ENCODE assay signal across 1 cellular context in the genomic region with DNA sequence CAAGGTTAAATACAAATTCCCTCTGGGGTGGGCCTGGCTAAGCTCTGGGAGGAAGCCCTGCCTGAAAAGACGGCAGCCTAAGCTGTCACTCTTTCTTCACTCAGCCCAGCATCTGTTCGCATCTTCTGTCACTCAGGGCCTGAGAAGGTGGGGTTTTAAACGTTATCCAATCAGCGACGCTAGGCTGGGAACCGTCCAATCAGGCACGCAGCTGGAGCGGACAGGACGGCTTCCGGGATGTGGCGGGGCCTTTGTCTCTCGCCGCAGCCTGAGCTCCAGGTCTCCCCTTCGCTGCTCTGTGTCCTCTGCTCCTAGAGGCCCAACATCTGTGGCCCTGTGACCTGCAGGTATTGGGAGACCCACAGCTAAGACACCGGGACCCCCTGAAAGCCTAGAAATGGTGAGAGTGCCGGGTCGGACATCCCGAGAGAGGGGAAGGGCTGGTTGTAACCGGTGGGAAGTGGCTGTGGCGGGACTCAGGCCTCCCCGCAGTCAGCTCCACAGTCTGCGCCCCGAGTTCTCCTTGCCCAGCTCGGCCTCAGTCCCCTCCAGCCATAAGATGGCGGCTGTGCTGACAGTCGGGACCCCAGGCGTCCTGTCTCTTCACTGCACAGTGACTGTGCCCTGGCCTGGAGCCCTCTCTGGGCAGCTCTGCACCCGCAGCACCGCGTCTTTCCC.
TF ChIP-seq lines count a peak whose summit lies in the region.

A gene (plus strand): TSS at position 254 of the 678 bp plus-strand sequence. CDS start 144 bp downstream, at position 398.

TF ChIP-seq in HepG2, 621 proteins besides CTCF, POLR2A, EP300 and RAD21 (continued from another document and continues in another):
- TF ChIP-seq, protein P1, sequence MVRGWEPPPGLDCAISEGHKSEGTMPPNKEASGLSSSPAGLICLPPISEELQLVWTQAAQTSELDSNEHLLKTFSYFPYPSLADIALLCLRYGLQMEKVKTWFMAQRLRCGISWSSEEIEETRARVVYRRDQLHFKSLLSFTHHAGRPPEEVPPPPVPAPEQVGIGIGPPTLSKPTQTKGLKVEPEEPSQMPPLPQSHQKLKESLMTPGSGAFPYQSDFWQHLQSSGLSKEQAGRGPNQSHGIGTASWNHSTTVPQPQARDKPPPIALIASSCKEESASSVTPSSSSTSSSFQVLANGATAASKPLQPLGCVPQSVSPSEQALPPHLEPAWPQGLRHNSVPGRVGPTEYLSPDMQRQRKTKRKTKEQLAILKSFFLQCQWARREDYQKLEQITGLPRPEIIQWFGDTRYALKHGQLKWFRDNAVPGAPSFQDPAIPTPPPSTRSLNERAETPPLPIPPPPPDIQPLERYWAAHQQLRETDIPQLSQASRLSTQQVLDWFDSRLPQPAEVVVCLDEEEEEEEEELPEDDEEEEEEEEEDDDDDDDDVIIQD (CRISPR knock-in tag; IDR thresholded peaks at IDR 0.05; ENCODE audit: low read depth) = 0 out of 2 replicates have a peak, but pooled peaks have one; percentile 53
- TF ChIP-seq KDM2A (CRISPR knock-in tag; IDR thresholded peaks at IDR 0.05; ENCODE audit: borderline replicate concordance, low read depth) (peak; percentile 73; the same call in 1 of the 2 replicates), ZNF572 (CRISPR knock-in tag; IDR thresholded peaks at IDR 0.05) (0 out of 2 replicates have a peak, but pooled peaks have one; percentile 25), SP4 (CRISPR knock-in tag; IDR thresholded peaks at IDR 0.05) (peak; percentile 68; the same call in 1 of the 2 replicates), ZBTB7A (CRISPR knock-in tag; IDR thresholded peaks at IDR 0.05) (peak; percentile 21; the same call in 1 of the 2 replicates), SMAD1 (CRISPR knock-in tag; IDR thresholded peaks at IDR 0.05; ENCODE audit: borderline replicate concordance, low read depth) (peak; percentile 94; the same call in 1 of the 2 replicates), ASH2L (IDR thresholded peaks at IDR 0.05; ENCODE audit: insufficient read length, low read depth, low read length) (peak; percentile 71), ZNF543 (CRISPR knock-in tag; IDR thresholded peaks at IDR 0.05) (peak; percentile 67; the same call in 1 of the 2 replicates), ZNF431 (CRISPR knock-in tag; IDR thresholded peaks at IDR 0.05; ENCODE audit: borderline replicate concordance, low read depth) (no peak), SMAD9 (CRISPR knock-in tag; IDR thresholded peaks at IDR 0.05) (no peak), FIP1L1 (IDR thresholded peaks at IDR 0.05; ENCODE audit: borderline replicate concordance, insufficient read depth, low read depth, low read length) (no peak), KMT2A (CRISPR knock-in tag; IDR thresholded peaks at IDR 0.05) (peak; percentile 94), ZFX (CRISPR knock-in tag; IDR thresholded peaks at IDR 0.05; ENCODE audit: low read depth) (peak; percentile 98), CHD2 (IDR thresholded peaks at IDR 0.05; ENCODE audit: low read depth, low read length) (no peak), ZNF441 (CRISPR knock-in tag; IDR thresholded peaks at IDR 0.05; ENCODE audit: borderline replicate concordance) (no peak), ERF (CRISPR knock-in tag; IDR thresholded peaks at IDR 0.05) (no peak; the same call in 1 of the 2 replicates), NR2C2 (CRISPR knock-in tag; IDR thresholded peaks at IDR 0.05; ENCODE audit: borderline replicate concordance) (peak; percentile 33; the same call in 1 of the 2 replicates), U2AF1 (optimal IDR thresholded peaks at IDR 0.05; ENCODE audit: low read depth, low read length) (peak; percentile 36), AHR (CRISPR knock-in tag; IDR thresholded peaks at IDR 0.05) (no peak), ZNF263 (CRISPR knock-in tag; IDR thresholded peaks at IDR 0.05) (peak; percentile 39; the same call in 1 of the 2 replicates), ZNF337 (CRISPR knock-in tag; IDR thresholded peaks at IDR 0.05; ENCODE audit: borderline replicate concordance, low read depth) (peak; percentile 78; the same call in 1 of the 2 replicates), FOSL2 (CRISPR knock-in tag; IDR thresholded peaks at IDR 0.05) (no peak), ZNF749 (CRISPR knock-in tag; IDR thresholded peaks at IDR 0.05; ENCODE audit: borderline replicate concordance) (no peak), ETV6 (CRISPR knock-in tag; conservative IDR thresholded peaks at IDR 0.05) (0 out of 2 replicates have a peak, but pooled peaks have one; percentile 22), TGIF2 (CRISPR knock-in tag; IDR thresholded peaks at IDR 0.05) (peak; percentile 63; the same call in 1 of the 2 replicates)
- TF ChIP-seq, protein P2, sequence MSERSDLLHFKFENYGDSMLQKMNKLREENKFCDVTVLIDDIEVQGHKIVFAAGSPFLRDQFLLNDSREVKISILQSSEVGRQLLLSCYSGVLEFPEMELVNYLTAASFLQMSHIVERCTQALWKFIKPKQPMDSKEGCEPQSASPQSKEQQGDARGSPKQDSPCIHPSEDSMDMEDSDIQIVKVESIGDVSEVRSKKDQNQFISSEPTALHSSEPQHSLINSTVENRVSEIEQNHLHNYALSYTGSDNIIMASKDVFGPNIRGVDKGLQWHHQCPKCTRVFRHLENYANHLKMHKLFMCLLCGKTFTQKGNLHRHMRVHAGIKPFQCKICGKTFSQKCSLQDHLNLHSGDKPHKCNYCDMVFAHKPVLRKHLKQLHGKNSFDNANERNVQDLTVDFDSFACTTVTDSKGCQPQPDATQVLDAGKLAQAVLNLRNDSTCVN (CRISPR knock-in tag; IDR thresholded peaks at IDR 0.05; ENCODE audit: borderline replicate concordance) = peak; percentile 60; the same call in 1 of the 2 replicates
- TF ChIP-seq, protein P3, sequence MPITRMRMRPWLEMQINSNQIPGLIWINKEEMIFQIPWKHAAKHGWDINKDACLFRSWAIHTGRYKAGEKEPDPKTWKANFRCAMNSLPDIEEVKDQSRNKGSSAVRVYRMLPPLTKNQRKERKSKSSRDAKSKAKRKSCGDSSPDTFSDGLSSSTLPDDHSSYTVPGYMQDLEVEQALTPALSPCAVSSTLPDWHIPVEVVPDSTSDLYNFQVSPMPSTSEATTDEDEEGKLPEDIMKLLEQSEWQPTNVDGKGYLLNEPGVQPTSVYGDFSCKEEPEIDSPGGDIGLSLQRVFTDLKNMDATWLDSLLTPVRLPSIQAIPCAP (CRISPR knock-in tag; IDR thresholded peaks at IDR 0.05; ENCODE audit: low read depth) = no peak
- TF ChIP-seq, protein P4, sequence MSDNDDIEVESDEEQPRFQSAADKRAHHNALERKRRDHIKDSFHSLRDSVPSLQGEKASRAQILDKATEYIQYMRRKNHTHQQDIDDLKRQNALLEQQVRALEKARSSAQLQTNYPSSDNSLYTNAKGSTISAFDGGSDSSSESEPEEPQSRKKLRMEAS (IDR thresholded peaks at IDR 0.05) = 0 out of 2 replicates have a peak, but pooled peaks have one; percentile 31
- TF ChIP-seq, protein P5, sequence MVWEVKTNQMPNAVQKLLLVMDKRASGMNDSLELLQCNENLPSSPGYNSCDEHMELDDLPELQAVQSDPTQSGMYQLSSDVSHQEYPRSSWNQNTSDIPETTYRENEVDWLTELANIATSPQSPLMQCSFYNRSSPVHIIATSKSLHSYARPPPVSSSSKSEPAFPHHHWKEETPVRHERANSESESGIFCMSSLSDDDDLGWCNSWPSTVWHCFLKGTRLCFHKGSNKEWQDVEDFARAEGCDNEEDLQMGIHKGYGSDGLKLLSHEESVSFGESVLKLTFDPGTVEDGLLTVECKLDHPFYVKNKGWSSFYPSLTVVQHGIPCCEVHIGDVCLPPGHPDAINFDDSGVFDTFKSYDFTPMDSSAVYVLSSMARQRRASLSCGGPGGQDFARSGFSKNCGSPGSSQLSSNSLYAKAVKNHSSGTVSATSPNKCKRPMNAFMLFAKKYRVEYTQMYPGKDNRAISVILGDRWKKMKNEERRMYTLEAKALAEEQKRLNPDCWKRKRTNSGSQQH (CRISPR knock-in tag; IDR thresholded peaks at IDR 0.05; ENCODE audit: low read depth) = peak; percentile 69; the same call in 1 of the 2 replicates
- TF ChIP-seq, protein P6, sequence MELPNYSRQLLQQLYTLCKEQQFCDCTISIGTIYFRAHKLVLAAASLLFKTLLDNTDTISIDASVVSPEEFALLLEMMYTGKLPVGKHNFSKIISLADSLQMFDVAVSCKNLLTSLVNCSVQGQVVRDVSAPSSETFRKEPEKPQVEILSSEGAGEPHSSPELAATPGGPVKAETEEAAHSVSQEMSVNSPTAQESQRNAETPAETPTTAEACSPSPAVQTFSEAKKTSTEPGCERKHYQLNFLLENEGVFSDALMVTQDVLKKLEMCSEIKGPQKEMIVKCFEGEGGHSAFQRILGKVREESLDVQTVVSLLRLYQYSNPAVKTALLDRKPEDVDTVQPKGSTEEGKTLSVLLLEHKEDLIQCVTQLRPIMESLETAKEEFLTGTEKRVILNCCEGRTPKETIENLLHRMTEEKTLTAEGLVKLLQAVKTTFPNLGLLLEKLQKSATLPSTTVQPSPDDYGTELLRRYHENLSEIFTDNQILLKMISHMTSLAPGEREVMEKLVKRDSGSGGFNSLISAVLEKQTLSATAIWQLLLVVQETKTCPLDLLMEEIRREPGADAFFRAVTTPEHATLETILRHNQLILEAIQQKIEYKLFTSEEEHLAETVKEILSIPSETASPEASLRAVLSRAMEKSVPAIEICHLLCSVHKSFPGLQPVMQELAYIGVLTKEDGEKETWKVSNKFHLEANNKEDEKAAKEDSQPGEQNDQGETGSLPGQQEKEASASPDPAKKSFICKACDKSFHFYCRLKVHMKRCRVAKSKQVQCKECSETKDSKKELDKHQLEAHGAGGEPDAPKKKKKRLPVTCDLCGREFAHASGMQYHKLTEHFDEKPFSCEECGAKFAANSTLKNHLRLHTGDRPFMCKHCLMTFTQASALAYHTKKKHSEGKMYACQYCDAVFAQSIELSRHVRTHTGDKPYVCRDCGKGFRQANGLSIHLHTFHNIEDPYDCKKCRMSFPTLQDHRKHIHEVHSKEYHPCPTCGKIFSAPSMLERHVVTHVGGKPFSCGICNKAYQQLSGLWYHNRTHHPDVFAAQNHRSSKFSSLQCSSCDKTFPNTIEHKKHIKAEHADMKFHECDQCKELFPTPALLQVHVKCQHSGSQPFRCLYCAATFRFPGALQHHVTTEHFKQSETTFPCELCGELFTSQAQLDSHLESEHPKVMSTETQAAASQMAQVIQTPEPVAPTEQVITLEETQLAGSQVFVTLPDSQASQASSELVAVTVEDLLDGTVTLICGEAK (IDR thresholded peaks at IDR 0.05) = no peak
- TF ChIP-seq, protein P6 (CRISPR knock-in tag; IDR thresholded peaks at IDR 0.05) = peak; percentile 67
- TF ChIP-seq, protein P7, sequence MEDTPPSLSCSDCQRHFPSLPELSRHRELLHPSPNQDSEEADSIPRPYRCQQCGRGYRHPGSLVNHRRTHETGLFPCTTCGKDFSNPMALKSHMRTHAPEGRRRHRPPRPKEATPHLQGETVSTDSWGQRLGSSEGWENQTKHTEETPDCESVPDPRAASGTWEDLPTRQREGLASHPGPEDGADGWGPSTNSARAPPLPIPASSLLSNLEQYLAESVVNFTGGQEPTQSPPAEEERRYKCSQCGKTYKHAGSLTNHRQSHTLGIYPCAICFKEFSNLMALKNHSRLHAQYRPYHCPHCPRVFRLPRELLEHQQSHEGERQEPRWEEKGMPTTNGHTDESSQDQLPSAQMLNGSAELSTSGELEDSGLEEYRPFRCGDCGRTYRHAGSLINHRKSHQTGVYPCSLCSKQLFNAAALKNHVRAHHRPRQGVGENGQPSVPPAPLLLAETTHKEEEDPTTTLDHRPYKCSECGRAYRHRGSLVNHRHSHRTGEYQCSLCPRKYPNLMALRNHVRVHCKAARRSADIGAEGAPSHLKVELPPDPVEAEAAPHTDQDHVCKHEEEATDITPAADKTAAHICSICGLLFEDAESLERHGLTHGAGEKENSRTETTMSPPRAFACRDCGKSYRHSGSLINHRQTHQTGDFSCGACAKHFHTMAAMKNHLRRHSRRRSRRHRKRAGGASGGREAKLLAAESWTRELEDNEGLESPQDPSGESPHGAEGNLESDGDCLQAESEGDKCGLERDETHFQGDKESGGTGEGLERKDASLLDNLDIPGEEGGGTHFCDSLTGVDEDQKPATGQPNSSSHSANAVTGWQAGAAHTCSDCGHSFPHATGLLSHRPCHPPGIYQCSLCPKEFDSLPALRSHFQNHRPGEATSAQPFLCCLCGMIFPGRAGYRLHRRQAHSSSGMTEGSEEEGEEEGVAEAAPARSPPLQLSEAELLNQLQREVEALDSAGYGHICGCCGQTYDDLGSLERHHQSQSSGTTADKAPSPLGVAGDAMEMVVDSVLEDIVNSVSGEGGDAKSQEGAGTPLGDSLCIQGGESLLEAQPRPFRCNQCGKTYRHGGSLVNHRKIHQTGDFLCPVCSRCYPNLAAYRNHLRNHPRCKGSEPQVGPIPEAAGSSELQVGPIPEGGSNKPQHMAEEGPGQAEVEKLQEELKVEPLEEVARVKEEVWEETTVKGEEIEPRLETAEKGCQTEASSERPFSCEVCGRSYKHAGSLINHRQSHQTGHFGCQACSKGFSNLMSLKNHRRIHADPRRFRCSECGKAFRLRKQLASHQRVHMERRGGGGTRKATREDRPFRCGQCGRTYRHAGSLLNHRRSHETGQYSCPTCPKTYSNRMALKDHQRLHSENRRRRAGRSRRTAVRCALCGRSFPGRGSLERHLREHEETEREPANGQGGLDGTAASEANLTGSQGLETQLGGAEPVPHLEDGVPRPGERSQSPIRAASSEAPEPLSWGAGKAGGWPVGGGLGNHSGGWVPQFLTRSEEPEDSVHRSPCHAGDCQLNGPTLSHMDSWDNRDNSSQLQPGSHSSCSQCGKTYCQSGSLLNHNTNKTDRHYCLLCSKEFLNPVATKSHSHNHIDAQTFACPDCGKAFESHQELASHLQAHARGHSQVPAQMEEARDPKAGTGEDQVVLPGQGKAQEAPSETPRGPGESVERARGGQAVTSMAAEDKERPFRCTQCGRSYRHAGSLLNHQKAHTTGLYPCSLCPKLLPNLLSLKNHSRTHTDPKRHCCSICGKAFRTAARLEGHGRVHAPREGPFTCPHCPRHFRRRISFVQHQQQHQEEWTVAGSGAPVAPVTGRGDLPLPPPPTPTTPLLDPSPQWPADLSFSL (CRISPR knock-in tag; IDR thresholded peaks at IDR 0.05) = no peak
